8 cellular contexts compared by ENCODE assay signal in the genomic region with DNA sequence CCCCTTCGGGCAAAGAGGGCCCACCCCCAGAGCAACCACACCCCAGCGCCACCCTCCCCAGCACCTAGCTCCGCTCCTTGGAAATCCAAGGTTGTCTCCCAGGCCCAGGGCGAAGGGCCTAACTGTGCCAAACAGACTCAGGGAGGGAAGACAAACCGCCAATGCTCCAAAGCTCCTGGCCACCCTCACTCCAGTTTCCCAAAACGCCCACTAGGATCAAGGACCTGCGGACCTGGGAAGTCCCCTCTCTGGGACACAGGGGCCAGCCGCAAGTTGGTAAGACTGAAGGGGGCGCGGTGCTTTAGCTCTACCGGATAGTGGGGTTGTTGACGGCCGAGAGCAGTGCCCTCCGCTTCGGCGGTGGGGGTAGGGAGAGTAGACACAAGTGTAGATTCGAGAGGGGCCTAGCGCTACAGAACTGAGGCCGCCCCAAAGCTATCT. TPM values are rescaled to one million over a fixed set of nuclear protein-coding genes. Genes with fewer than 3 reads are reported as not detected.
DNase-seq lines count a peak whose midpoint lies in the region; ATAC-seq, FAIRE-seq and TF ChIP-seq lines count a peak whose summit lies in the region.

No MANE protein-coding gene starts in this region.

- peaks cover 5% of the 10 kb centered on the region; the same call in 1 of the 2 replicates for H3K9me3 ChIP-seq in AG04450 (ENCODE audit: control insufficient read depth, insufficient read depth, low read length)
- no peaks in the 10 kb centered on the region for H3K9me3 ChIP-seq in MM.1S (replicated peaks; ENCODE audit: insufficient read depth, low read length)
- H3K9me3 ChIP-seq in endothelial cell of umbilical vein (replicated peaks; ENCODE audit: control insufficient read depth, insufficient read depth, low read length) = no peaks in the 10 kb centered on the region

- H3K4me1 ChIP-seq in MM.1S (ENCODE audit: low read length) (no peaks in the 10 kb centered on the region), endothelial cell of umbilical vein (ENCODE audit: control insufficient read depth, extremely low read depth, insufficient read depth, low read length) (peaks cover 44% of the 10 kb centered on the region)

- POLR2A ChIA-PET in AG04450 (lab: Yijun Ruan, JAX) = no interaction called here
- POLR2A ChIA-PET in endothelial cell of umbilical vein (lab: Charles Lee) = interaction anchor here (1.6 kb wide), 1 partner anchor 18 kb away, joined by 3 read pairs; no protein-coding TSS in a partner anchor

- TF ChIP-seq POLR2A in endothelial cell of umbilical vein (IDR thresholded peaks at IDR 0.05; ENCODE audit: low read depth, low read length) = no peak

- peaks cover 21 to 37% (median 36%) of the 10 kb centered on the region in 3 donors for H3K27me3 Mint-ChIP-seq in naive B cell

- peak overlapping the region; percentile 96 for H2AFZ ChIP-seq in MM.1S (ENCODE audit: low read length)
- H2AFZ ChIP-seq in endothelial cell of umbilical vein (ENCODE audit: low read depth, low read length) = peak overlapping the region; percentile 16

- H3K79me2 ChIP-seq in MM.1S (ENCODE audit: low read length) (no peaks in the 10 kb centered on the region), endothelial cell of umbilical vein (ENCODE audit: control insufficient read depth, insufficient read depth, low read length) (no peaks in the 10 kb centered on the region)

- BruUV-seq in endothelial cell of umbilical vein (replicated peaks; lab: Mats Ljungman, UMichigan) = no TSS peak

- H3K36me3 Mint-ChIP-seq in naive B cell = no peaks in the 10 kb centered on the region

- no peaks in the 10 kb centered on the region for H3K9me1 ChIP-seq in endothelial cell of umbilical vein (replicated peaks; ENCODE audit: control insufficient read depth, extremely low read depth, insufficient read depth, low read length)

- intact Hi-C loops in endothelial cell of umbilical vein (cut with micrococcal nuclease) = no loop called here

- H3K27me3 ChIP-seq in AG04450 (ENCODE audit: control insufficient read depth, insufficient read depth, low read length) (no peaks in the 10 kb centered on the region), MM.1S (replicated peaks; ENCODE audit: insufficient read depth, low read length) (no peaks in the 10 kb centered on the region), endothelial cell of umbilical vein (ENCODE audit: control insufficient read depth in 2 of 2, insufficient read depth in 2 of 2, low read length in 2 of 2) (no peaks in the 10 kb centered on the region)

- peak overlapping the region; percentile 54 for H3K4me3 ChIP-seq in AG04450 (ENCODE audit: low read depth, low read length)
- H3K4me3 ChIP-seq in MM.1S (ENCODE audit: low read length) = no peak overlapping the region
- peak overlapping the region in 2 of 3 experiments; percentile 51 to 81 for H3K4me3 ChIP-seq in endothelial cell of umbilical vein (replicated peaks in 1 of 3; ENCODE audit: insufficient read depth in 1 of 3, low read depth in 1 of 3, low read length in 3 of 3)

- CTCF ChIA-PET in AG04450 (lab: Charles Lee) = interaction anchor here (1.1 to 5.9 kb wide), 4 partner anchors 18 to 71 kb away, joined by 3 to 85 read pairs (median 3); no protein-coding TSS in a partner anchor
- CTCF ChIA-PET in endothelial cell of umbilical vein (lab: Charles Lee) = interaction anchor here (2.7 kb wide), 1 partner anchor 18 kb away, joined by 13 read pairs; no protein-coding TSS in a partner anchor

- H3K4me3 Mint-ChIP-seq in naive B cell = peak overlapping the region; percentile 90 to 100 (median 94)

- ATAC-seq in naive B cell (ENCODE audit: low read depth in 2 of 2) (no peak), HG03354 (IDR thresholded peaks at IDR 0.05; ENCODE audit: poor library complexity, severe bottlenecking, unreplicated experiment) (no peak)

- DNase-seq in AG04450 (ENCODE audit: low read depth, low spot score) (no peak), MM.1S (no peak), endothelial cell of umbilical vein (ENCODE audit: low read depth, low spot score) (peak; percentile 37), naive B cell (no peak), NCI-H2107 treated with DMSO at 0.1 percent for 48 hours (lab: John Stamatoyannopoulos, UW; ENCODE audit: unreplicated experiment) (no peak), NCI-H524 treated with DMSO at 0.1 percent for 48 hours (lab: John Stamatoyannopoulos, UW) (no peak), urothelium cell line (ENCODE audit: low spot score) (no peak)

- H3K27ac ChIP-seq in AG04450 (ENCODE audit: low read depth, low read length) = no peak overlapping the region
- H3K27ac ChIP-seq in MM.1S (ENCODE audit: low read length) = no peak overlapping the region
- H3K27ac ChIP-seq in endothelial cell of umbilical vein (ENCODE audit: insufficient read depth, low read depth, low read length) = peak overlapping the region; percentile 4

- H3K4me1 Mint-ChIP-seq in naive B cell = peaks cover 7 to 18% (median 17%) of the 10 kb centered on the region in 3 donors

- TF ChIP-seq CTCF in AG04450 (IDR thresholded peaks at IDR 0.05; ENCODE audit: low read depth, low read length) = no peak
- no peak for TF ChIP-seq CTCF in MM.1S (IDR thresholded peaks at IDR 0.05; ENCODE audit: low read length)
- peak in 1 of 2 donors; percentile 8 for TF ChIP-seq CTCF in endothelial cell of umbilical vein (IDR thresholded peaks at IDR 0.05; ENCODE audit: extremely low read depth in 1 of 2, insufficient read depth in 1 of 2, low read depth in 1 of 2, low read length in 2 of 2)

- H3K36me3 ChIP-seq in MM.1S (replicated peaks; ENCODE audit: insufficient read depth, low read length) (no peaks in the 10 kb centered on the region), endothelial cell of umbilical vein (ENCODE audit: control insufficient read depth in 2 of 2, extremely low read depth in 1 of 2, insufficient read depth in 2 of 2, low read length in 2 of 2) (no peaks in the 10 kb centered on the region)

- peak overlapping the region in 2 of 6 donors; percentile 72 to 82 for H3K27ac Mint-ChIP-seq in naive B cell

- H4K20me1 ChIP-seq in MM.1S (ENCODE audit: insufficient read depth, low read length) (no peaks in the 10 kb centered on the region), endothelial cell of umbilical vein (replicated peaks; ENCODE audit: control insufficient read depth, extremely low read depth, insufficient read depth, low read length) (no peaks in the 10 kb centered on the region)

- no peaks in the 10 kb centered on the region for H3K9me2 ChIP-seq in MM.1S (replicated peaks; ENCODE audit: insufficient read depth, low read length)

- H3F3A ChIP-seq in MM.1S (ENCODE audit: insufficient read depth, low read length) = no peaks in the 10 kb centered on the region

- dilution Hi-C loops in endothelial cell of umbilical vein (cut with MboI; ENCODE audit: extremely low pct_ligation_motif_present, low sequenced_read_pairs) = no loop called here

- H3K4me2 ChIP-seq in MM.1S (ENCODE audit: low read depth, low read length) = peak overlapping the region; percentile 90; the same call in 1 of the 2 replicates
- H3K4me2 ChIP-seq in endothelial cell of umbilical vein (ENCODE audit: insufficient read depth, low read length) = peak overlapping the region; percentile 57

- no peak for FAIRE-seq in endothelial cell of umbilical vein (lab: Jason Lieb, UNC)
- FAIRE-seq in urothelium cell line (lab: Jason Lieb, UNC) = no peak

- no peaks in the 10 kb centered on the region for H3K9me3 Mint-ChIP-seq in naive B cell

- H3K9ac ChIP-seq in MM.1S (ENCODE audit: low read length) (no peak overlapping the region), endothelial cell of umbilical vein (replicated peaks; ENCODE audit: extremely low read depth, insufficient read depth, low read length) (peak overlapping the region; percentile 57)

RNA-seq across cellular contexts. Expression of gene IRF6, which starts 0.6 kb away (rescaled TPM):
- polyA plus RNA-seq in AG04450 (2011; rRNA removed) (0.67 and 1.0 TPM in 2 replicates), endothelial cell of umbilical vein (55.8 and 65.0 TPM in 2 replicates), naive B cell (ENCODE audit: low read depth in 6 of 6) (1 to 10 TPM in 4 of 6 donors, under 1 TPM in 1, not detected in 1; 0.54 to 2.4 (median 1.8) TPM)
- 1.6 and 2.1 TPM in 2 replicates for polyA minus RNA-seq in AG04450 (2011; rRNA and poly(A)+ RNA removed)
- total RNA-seq in endothelial cell of umbilical vein = 22.1 and 42.0 TPM in 2 replicates
- 33.7 and 34.7 TPM in 2 replicates for polyA plus RNA-seq in endothelial cell of umbilical vein (2011; cell fraction: cytosol; rRNA removed)
- polyA plus RNA-seq in endothelial cell of umbilical vein (2011; cell fraction: nucleus; rRNA removed) = 120 and 125 TPM in 2 replicates
- polyA plus RNA-seq in endothelial cell of umbilical vein (2012) = 3.6 and 7.9 TPM in 2 replicates
- 176 and 196 TPM in 2 replicates for polyA minus RNA-seq in endothelial cell of umbilical vein
- polyA minus RNA-seq in endothelial cell of umbilical vein (2011; cell fraction: cytosol; rRNA and poly(A)+ RNA removed) = not detected
- polyA minus RNA-seq in endothelial cell of umbilical vein (2011; cell fraction: nucleus; rRNA and poly(A)+ RNA removed) = 126 and 158 TPM in 2 replicates

RNA-seq across cellular contexts. Expression of gene C1orf74, which starts 21.0 kb away (rescaled TPM):
- polyA plus RNA-seq in AG04450 (2011; rRNA removed) (1.8 and 2.2 TPM in 2 replicates), endothelial cell of umbilical vein (2.4 TPM in 2 replicates), naive B cell (ENCODE audit: low read depth in 6 of 6) (1 to 10 TPM in 1 of 6 donors, under 1 TPM in 5; 0.45 to 1.9 (median 0.66) TPM)
- polyA minus RNA-seq in AG04450 (2011; rRNA and poly(A)+ RNA removed) = 3.4 and 4.0 TPM in 2 replicates
- 2.3 and 3.0 TPM in 2 replicates for total RNA-seq in endothelial cell of umbilical vein
- polyA plus RNA-seq in endothelial cell of umbilical vein (2011; cell fraction: cytosol; rRNA removed) = 1.1 and 1.7 TPM in 2 replicates
- polyA plus RNA-seq in endothelial cell of umbilical vein (2011; cell fraction: nucleus; rRNA removed) = 12.1 and 12.6 TPM in 2 replicates
- polyA plus RNA-seq in endothelial cell of umbilical vein (2012) = 1.2 and 1.3 TPM in 2 replicates
- polyA minus RNA-seq in endothelial cell of umbilical vein = 7.8 and 11.1 TPM in 2 replicates
- 1.1 TPM for polyA minus RNA-seq in endothelial cell of umbilical vein (2011; cell fraction: cytosol; rRNA and poly(A)+ RNA removed)
- 24.5 and 31.8 TPM in 2 replicates for polyA minus RNA-seq in endothelial cell of umbilical vein (2011; cell fraction: nucleus; rRNA and poly(A)+ RNA removed)

RNA-seq across cellular contexts. Expression of gene UTP25, which starts 22.4 kb away (rescaled TPM):
- polyA plus RNA-seq in AG04450 (2011; rRNA removed) = 7.5 and 8.6 TPM in 2 replicates
- 9.4 and 10.8 TPM in 2 replicates for polyA minus RNA-seq in AG04450 (2011; rRNA and poly(A)+ RNA removed)
- 10.5 and 11.7 TPM in 2 replicates for total RNA-seq in endothelial cell of umbilical vein
- polyA plus RNA-seq in endothelial cell of umbilical vein = 5.9 and 6.6 TPM in 2 replicates
- polyA plus RNA-seq in endothelial cell of umbilical vein (2011; cell fraction: cytosol; rRNA removed) = 5.3 and 5.7 TPM in 2 replicates
- polyA plus RNA-seq in endothelial cell of umbilical vein (2011; cell fraction: nucleus; rRNA removed) = 23.9 and 27.8 TPM in 2 replicates
- polyA plus RNA-seq in endothelial cell of umbilical vein (2012) = 6.5 and 9.0 TPM in 2 replicates
- polyA minus RNA-seq in endothelial cell of umbilical vein = 20.9 and 22.0 TPM in 2 replicates
- polyA minus RNA-seq in endothelial cell of umbilical vein (2011; cell fraction: cytosol; rRNA and poly(A)+ RNA removed) = 10.0 TPM
- 47.3 and 73.9 TPM in 2 replicates for polyA minus RNA-seq in endothelial cell of umbilical vein (2011; cell fraction: nucleus; rRNA and poly(A)+ RNA removed)
- polyA plus RNA-seq in naive B cell (ENCODE audit: low read depth in 6 of 6) = 10 to 100 TPM in 1 of 6 donors, 1 to 10 TPM in 5; 4.1 to 11.9 (median 6.8) TPM

RNA-seq across cellular contexts. Expression of gene TRAF3IP3, which starts 49.5 kb away (rescaled TPM):
- polyA plus RNA-seq in AG04450 (2011; rRNA removed) = 0.06 and 0.10 TPM in 2 replicates
- not detected in 2 replicates for polyA minus RNA-seq in AG04450 (2011; rRNA and poly(A)+ RNA removed)
- not detected in 2 replicates for total RNA-seq in endothelial cell of umbilical vein
- polyA plus RNA-seq in endothelial cell of umbilical vein = not detected in 2 replicates
- not detected in 2 replicates for polyA plus RNA-seq in endothelial cell of umbilical vein (2011; cell fraction: cytosol; rRNA removed)
- not detected in 2 replicates for polyA plus RNA-seq in endothelial cell of umbilical vein (2011; cell fraction: nucleus; rRNA removed)
- polyA plus RNA-seq in endothelial cell of umbilical vein (2012) = not detected in 2 replicates
- not detected in 2 replicates for polyA minus RNA-seq in endothelial cell of umbilical vein
- not detected for polyA minus RNA-seq in endothelial cell of umbilical vein (2011; cell fraction: cytosol; rRNA and poly(A)+ RNA removed)
- polyA minus RNA-seq in endothelial cell of umbilical vein (2011; cell fraction: nucleus; rRNA and poly(A)+ RNA removed) = not detected in 2 replicates
- 100 to 1,000 TPM; 161 to 281 (median 243) TPM for polyA plus RNA-seq in naive B cell (ENCODE audit: low read depth in 6 of 6)
